1 cellular context compared by ENCODE assay signal in genomic region chr22:20663137-20663828, GRCh38.
TF ChIP-seq lines count a peak whose summit lies in the region.

No MANE protein-coding gene starts in this region.

TF ChIP-seq in K562, 482 proteins besides CTCF, POLR2A, EP300 and RAD21 (continued from another document and continues in another):
- TF ChIP-seq MLLT1 (IDR thresholded peaks at IDR 0.05) (peak; percentile 56 to 76; a peak in 3 of 4 replicates), ZNF408 (CRISPR knock-in tag; IDR thresholded peaks at IDR 0.05; ENCODE audit: low read depth) (no peak), HDAC8 (tag; IDR thresholded peaks at IDR 0.05) (no peak), ZNF324 (CRISPR knock-in tag; IDR thresholded peaks at IDR 0.05) (peak; percentile 29; the same call in 1 of the 2 replicates), RBM34 (IDR thresholded peaks at IDR 0.05; ENCODE audit: borderline replicate concordance, insufficient read depth, low read length) (no peak), ZEB2 (IDR thresholded peaks at IDR 0.05) (peak; percentile 79), THRAP3 (IDR thresholded peaks at IDR 0.05; ENCODE audit: borderline replicate concordance) (0 out of 2 replicates have a peak, but pooled peaks have one; percentile 28), HNRNPLL (IDR thresholded peaks at IDR 0.05; ENCODE audit: low read depth, low read length, poor library complexity, severe bottlenecking) (no peak), ERF (CRISPR knock-in tag; IDR thresholded peaks at IDR 0.05) (no peak), ZSCAN29 (IDR thresholded peaks at IDR 0.05) (no peak), MITF (IDR thresholded peaks at IDR 0.05) (no peak), PML (IDR thresholded peaks at IDR 0.05; ENCODE audit: low read length) (no peak), ZNF280B (CRISPR knock-in tag; IDR thresholded peaks at IDR 0.05) (peak; percentile 98), ZNF79 (CRISPR knock-in tag; IDR thresholded peaks at IDR 0.05; ENCODE audit: low read depth) (no peak), NFIC (IDR thresholded peaks at IDR 0.05) (0 out of 2 replicates have a peak, but pooled peaks have one; percentile 12), ZNF75A (CRISPR knock-in tag; IDR thresholded peaks at IDR 0.05) (no peak), SMARCA5 (IDR thresholded peaks at IDR 0.05) (no peak), TSC22D4 (tag; IDR thresholded peaks at IDR 0.05) (no peak), ELK3 (CRISPR knock-in tag; IDR thresholded peaks at IDR 0.05) (no peak), CBX2 (IDR thresholded peaks at IDR 0.05; ENCODE audit: insufficient read depth, low read length, poor library complexity, severe bottlenecking) (no peak), KDM1A (IDR thresholded peaks at IDR 0.05) (peak in 1 of 2 experiments; percentile 7; a peak in 1 of 4 replicates), MAX (CRISPR knock-in tag; IDR thresholded peaks at IDR 0.05) (no peak), ZC3H4 (CRISPR knock-in tag; IDR thresholded peaks at IDR 0.05; ENCODE audit: borderline replicate concordance) (no peak), SPI1 (IDR thresholded peaks at IDR 0.05; ENCODE audit: borderline replicate concordance, low read depth, low read length) (no peak), PRDM10 (IDR thresholded peaks at IDR 0.05; ENCODE audit: partially characterized antibody) (no peak), POLR2AphosphoS5 (IDR thresholded peaks at IDR 0.05; ENCODE audit: control insufficient read depth, insufficient read depth, low read depth, low read length) (no peak), ZNF277 (CRISPR knock-in tag; IDR thresholded peaks at IDR 0.05; ENCODE audit: borderline replicate concordance) (no peak), NFYB (IDR thresholded peaks at IDR 0.05; ENCODE audit: extremely low read depth, insufficient read length) (no peak), SMC3 (conservative IDR thresholded peaks at IDR 0.05; ENCODE audit: insufficient read depth, low read depth, low read length) (no peak), ATF4 (CRISPR knock-in tag; IDR thresholded peaks at IDR 0.05) (no peak), THRA (IDR thresholded peaks at IDR 0.05) (no peak), MEF2D (tag; conservative IDR thresholded peaks at IDR 0.05; ENCODE audit: low read depth) (no peak), ILK (tag; IDR thresholded peaks at IDR 0.05; ENCODE audit: borderline replicate concordance, low read depth) (no peak), CBX1 (IDR thresholded peaks at IDR 0.05; ENCODE audit: low read depth) (peak; percentile 70), C11orf30 (IDR thresholded peaks at IDR 0.05; ENCODE audit: low read depth) (no peak), FOXM1 (IDR thresholded peaks at IDR 0.05; ENCODE audit: low read depth) (no peak), FOXM1 (CRISPR knock-in tag; IDR thresholded peaks at IDR 0.05; ENCODE audit: low read depth) (no peak), NRF1 (conservative IDR thresholded peaks at IDR 0.05 in 1 of 2, IDR thresholded peaks at IDR 0.05 in 1 of 2) (no peak), THAP12 (CRISPR knock-in tag; IDR thresholded peaks at IDR 0.05) (no peak), ZFP91 (CRISPR knock-in tag; IDR thresholded peaks at IDR 0.05) (no peak), JUN (IDR thresholded peaks at IDR 0.05; ENCODE audit: borderline replicate concordance, low read depth, low read length) (peak; percentile 31; the same call in 1 of the 2 replicates), JUN (CRISPR knock-in tag; IDR thresholded peaks at IDR 0.05; ENCODE audit: borderline replicate concordance) (no peak), USF1 (CRISPR knock-in tag; IDR thresholded peaks at IDR 0.05) (no peak), ZNF175 (CRISPR knock-in tag; IDR thresholded peaks at IDR 0.05; ENCODE audit: low read depth) (no peak)
